1 cellular context compared by ENCODE assay signal in the genomic region with DNA sequence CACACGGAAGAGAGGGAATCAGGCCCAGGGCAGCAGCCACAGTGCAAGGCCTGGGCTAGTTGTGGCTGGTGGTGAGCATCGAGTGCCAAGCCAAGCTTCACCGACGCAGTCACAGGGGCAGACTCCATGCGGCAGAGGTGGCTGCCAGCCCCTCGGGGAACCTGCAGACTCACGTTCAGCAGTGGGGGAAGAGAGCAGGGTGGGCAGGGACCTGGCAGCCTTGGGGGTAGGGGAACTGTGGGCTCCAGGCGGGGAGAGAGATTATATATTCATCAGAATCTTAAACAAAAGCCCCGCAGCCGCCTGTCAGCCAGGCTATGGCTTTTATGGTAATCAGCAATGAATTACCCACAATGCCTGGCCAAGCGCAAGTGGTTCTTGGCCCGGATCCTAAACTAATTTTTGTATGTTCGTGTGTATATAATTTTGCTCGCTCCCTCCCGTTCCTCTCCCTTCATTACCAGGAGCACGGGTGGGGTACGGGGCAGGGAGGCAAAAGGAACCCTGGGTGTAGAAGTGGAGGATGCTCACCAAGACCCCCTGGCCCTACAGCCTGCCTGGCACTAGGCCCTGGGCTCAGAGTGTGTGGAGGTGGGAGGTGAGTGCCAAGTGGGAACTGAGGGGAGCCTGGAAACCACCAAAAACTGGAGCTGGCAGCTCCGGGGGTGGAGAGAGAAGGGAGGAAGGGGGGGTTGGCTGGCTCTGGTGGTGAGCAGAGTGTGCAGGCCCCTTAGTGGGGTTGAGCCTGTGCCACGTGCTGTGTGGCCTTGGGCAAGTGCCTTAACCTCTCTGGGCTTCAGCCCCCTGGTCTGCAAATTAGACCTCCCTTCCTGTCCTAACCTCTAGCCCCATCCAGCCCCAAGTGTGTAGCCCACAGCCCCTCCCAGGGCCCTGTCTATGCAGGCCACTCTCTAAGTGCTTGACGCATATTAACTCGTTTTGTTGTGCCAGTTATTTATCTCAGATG.
TF ChIP-seq lines count a peak whose summit lies in the region.

No MANE protein-coding gene starts in this region.

TF ChIP-seq in K562, 482 proteins besides CTCF, POLR2A, EP300 and RAD21 (continued from another document and continues in another):
- TF ChIP-seq, protein P1, sequence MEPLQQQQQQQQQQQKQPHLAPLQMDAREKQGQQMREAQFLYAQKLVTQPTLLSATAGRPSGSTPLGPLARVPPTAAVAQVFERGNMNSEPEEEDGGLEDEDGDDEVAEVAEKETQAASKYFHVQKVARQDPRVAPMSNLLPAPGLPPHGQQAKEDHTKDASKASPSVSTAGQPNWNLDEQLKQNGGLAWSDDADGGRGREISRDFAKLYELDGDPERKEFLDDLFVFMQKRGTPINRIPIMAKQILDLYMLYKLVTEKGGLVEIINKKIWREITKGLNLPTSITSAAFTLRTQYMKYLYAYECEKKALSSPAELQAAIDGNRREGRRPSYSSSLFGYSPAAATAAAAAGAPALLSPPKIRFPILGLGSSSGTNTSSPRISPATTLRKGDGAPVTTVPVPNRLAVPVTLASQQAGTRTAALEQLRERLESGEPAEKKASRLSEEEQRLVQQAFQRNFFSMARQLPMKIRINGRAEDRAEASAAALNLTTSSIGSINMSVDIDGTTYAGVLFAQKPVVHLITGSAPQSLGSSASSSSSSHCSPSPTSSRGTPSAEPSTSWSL (CRISPR knock-in tag; IDR thresholded peaks at IDR 0.05; ENCODE audit: borderline replicate concordance): no peak
- 0 out of 2 replicates have a peak, but pooled peaks have one; percentile 36 for TF ChIP-seq LCOR (CRISPR knock-in tag; IDR thresholded peaks at IDR 0.05)
- TF ChIP-seq ZFX (CRISPR knock-in tag; IDR thresholded peaks at IDR 0.05): peak; percentile 48
- TF ChIP-seq, protein P2, sequence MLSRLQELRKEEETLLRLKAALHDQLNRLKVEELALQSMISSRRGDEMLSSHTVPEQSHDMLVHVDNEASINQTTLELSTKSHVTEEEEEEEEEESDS (CRISPR knock-in tag; IDR thresholded peaks at IDR 0.05): peak; percentile 86
- TF ChIP-seq, protein P3, sequence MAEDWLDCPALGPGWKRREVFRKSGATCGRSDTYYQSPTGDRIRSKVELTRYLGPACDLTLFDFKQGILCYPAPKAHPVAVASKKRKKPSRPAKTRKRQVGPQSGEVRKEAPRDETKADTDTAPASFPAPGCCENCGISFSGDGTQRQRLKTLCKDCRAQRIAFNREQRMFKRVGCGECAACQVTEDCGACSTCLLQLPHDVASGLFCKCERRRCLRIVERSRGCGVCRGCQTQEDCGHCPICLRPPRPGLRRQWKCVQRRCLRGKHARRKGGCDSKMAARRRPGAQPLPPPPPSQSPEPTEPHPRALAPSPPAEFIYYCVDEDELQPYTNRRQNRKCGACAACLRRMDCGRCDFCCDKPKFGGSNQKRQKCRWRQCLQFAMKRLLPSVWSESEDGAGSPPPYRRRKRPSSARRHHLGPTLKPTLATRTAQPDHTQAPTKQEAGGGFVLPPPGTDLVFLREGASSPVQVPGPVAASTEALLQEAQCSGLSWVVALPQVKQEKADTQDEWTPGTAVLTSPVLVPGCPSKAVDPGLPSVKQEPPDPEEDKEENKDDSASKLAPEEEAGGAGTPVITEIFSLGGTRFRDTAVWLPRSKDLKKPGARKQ (CRISPR knock-in tag; IDR thresholded peaks at IDR 0.05): no peak
- no peak for TF ChIP-seq NR1H2 (CRISPR knock-in tag; IDR thresholded peaks at IDR 0.05)
- TF ChIP-seq, protein P4, sequence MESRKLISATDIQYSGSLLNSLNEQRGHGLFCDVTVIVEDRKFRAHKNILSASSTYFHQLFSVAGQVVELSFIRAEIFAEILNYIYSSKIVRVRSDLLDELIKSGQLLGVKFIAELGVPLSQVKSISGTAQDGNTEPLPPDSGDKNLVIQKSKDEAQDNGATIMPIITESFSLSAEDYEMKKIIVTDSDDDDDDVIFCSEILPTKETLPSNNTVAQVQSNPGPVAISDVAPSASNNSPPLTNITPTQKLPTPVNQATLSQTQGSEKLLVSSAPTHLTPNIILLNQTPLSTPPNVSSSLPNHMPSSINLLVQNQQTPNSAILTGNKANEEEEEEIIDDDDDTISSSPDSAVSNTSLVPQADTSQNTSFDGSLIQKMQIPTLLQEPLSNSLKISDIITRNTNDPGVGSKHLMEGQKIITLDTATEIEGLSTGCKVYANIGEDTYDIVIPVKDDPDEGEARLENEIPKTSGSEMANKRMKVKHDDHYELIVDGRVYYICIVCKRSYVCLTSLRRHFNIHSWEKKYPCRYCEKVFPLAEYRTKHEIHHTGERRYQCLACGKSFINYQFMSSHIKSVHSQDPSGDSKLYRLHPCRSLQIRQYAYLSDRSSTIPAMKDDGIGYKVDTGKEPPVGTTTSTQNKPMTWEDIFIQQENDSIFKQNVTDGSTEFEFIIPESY (CRISPR knock-in tag; IDR thresholded peaks at IDR 0.05): 0 out of 2 replicates have a peak, but pooled peaks have one; percentile 38
- TF ChIP-seq U2AF1 (optimal IDR thresholded peaks at IDR 0.05; ENCODE audit: low read depth, low read length): no peak
- TF ChIP-seq MED1 (CRISPR knock-in tag; IDR thresholded peaks at IDR 0.05; ENCODE audit: borderline replicate concordance): no peak
- no peak for TF ChIP-seq ZFP30 (CRISPR knock-in tag; IDR thresholded peaks at IDR 0.05; ENCODE audit: borderline replicate concordance)
- TF ChIP-seq, protein P5, sequence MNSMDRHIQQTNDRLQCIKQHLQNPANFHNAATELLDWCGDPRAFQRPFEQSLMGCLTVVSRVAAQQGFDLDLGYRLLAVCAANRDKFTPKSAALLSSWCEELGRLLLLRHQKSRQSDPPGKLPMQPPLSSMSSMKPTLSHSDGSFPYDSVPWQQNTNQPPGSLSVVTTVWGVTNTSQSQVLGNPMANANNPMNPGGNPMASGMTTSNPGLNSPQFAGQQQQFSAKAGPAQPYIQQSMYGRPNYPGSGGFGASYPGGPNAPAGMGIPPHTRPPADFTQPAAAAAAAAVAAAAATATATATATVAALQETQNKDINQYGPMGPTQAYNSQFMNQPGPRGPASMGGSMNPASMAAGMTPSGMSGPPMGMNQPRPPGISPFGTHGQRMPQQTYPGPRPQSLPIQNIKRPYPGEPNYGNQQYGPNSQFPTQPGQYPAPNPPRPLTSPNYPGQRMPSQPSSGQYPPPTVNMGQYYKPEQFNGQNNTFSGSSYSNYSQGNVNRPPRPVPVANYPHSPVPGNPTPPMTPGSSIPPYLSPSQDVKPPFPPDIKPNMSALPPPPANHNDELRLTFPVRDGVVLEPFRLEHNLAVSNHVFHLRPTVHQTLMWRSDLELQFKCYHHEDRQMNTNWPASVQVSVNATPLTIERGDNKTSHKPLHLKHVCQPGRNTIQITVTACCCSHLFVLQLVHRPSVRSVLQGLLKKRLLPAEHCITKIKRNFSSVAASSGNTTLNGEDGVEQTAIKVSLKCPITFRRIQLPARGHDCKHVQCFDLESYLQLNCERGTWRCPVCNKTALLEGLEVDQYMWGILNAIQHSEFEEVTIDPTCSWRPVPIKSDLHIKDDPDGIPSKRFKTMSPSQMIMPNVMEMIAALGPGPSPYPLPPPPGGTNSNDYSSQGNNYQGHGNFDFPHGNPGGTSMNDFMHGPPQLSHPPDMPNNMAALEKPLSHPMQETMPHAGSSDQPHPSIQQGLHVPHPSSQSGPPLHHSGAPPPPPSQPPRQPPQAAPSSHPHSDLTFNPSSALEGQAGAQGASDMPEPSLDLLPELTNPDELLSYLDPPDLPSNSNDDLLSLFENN (IDR thresholded peaks at IDR 0.05; ENCODE audit: low read depth in 2 of 2, low read length in 2 of 2): peak in 1 of 2 experiments; percentile 90; a peak in 2 of 4 replicates
- TF ChIP-seq, protein P6, sequence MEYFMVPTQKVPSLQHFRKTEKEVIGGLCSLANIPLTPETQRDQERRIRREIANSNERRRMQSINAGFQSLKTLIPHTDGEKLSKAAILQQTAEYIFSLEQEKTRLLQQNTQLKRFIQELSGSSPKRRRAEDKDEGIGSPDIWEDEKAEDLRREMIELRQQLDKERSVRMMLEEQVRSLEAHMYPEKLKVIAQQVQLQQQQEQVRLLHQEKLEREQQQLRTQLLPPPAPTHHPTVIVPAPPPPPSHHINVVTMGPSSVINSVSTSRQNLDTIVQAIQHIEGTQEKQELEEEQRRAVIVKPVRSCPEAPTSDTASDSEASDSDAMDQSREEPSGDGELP (CRISPR knock-in tag; IDR thresholded peaks at IDR 0.05; ENCODE audit: borderline replicate concordance): peak; percentile 50
- no peak for TF ChIP-seq PHF20 (IDR thresholded peaks at IDR 0.05; ENCODE audit: partially characterized antibody)
- peak; percentile 94 for TF ChIP-seq ZFP36 (IDR thresholded peaks at IDR 0.05; ENCODE audit: low read depth, low read length, partially characterized antibody)
- peak; percentile 98 for TF ChIP-seq ILF3 (IDR thresholded peaks at IDR 0.05; ENCODE audit: borderline replicate concordance)
- TF ChIP-seq MCM3 (IDR thresholded peaks at IDR 0.05): no peak
- peak; percentile 94 for TF ChIP-seq ZBED1 (IDR thresholded peaks at IDR 0.05)
- TF ChIP-seq TBL1XR1 (IDR thresholded peaks at IDR 0.05; ENCODE audit: low read length in 2 of 2): peak; percentile 57 to 81; a peak in 3 of 4 replicates
- TF ChIP-seq, protein P7, sequence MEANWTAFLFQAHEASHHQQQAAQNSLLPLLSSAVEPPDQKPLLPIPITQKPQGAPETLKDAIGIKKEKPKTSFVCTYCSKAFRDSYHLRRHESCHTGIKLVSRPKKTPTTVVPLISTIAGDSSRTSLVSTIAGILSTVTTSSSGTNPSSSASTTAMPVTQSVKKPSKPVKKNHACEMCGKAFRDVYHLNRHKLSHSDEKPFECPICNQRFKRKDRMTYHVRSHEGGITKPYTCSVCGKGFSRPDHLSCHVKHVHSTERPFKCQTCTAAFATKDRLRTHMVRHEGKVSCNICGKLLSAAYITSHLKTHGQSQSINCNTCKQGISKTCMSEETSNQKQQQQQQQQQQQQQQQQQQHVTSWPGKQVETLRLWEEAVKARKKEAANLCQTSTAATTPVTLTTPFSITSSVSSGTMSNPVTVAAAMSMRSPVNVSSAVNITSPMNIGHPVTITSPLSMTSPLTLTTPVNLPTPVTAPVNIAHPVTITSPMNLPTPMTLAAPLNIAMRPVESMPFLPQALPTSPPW (CRISPR knock-in tag; IDR thresholded peaks at IDR 0.05): peak; percentile 81
- no peak for TF ChIP-seq ESRRA (IDR thresholded peaks at IDR 0.05; ENCODE audit: borderline replicate concordance, low read depth)
- TF ChIP-seq DIDO1 (tag; IDR thresholded peaks at IDR 0.05; ENCODE audit: low read depth): no peak
- no peak for TF ChIP-seq RBM34 (IDR thresholded peaks at IDR 0.05; ENCODE audit: borderline replicate concordance, insufficient read depth, low read length)
- TF ChIP-seq PHB2 (IDR thresholded peaks at IDR 0.05; ENCODE audit: low read depth): no peak
- peak; percentile 94 for TF ChIP-seq RBM25 (IDR thresholded peaks at IDR 0.05; ENCODE audit: low read depth, low read length, severe bottlenecking)
- no peak for TF ChIP-seq ZNF184 (CRISPR knock-in tag; IDR thresholded peaks at IDR 0.05)
- TF ChIP-seq, protein P8, sequence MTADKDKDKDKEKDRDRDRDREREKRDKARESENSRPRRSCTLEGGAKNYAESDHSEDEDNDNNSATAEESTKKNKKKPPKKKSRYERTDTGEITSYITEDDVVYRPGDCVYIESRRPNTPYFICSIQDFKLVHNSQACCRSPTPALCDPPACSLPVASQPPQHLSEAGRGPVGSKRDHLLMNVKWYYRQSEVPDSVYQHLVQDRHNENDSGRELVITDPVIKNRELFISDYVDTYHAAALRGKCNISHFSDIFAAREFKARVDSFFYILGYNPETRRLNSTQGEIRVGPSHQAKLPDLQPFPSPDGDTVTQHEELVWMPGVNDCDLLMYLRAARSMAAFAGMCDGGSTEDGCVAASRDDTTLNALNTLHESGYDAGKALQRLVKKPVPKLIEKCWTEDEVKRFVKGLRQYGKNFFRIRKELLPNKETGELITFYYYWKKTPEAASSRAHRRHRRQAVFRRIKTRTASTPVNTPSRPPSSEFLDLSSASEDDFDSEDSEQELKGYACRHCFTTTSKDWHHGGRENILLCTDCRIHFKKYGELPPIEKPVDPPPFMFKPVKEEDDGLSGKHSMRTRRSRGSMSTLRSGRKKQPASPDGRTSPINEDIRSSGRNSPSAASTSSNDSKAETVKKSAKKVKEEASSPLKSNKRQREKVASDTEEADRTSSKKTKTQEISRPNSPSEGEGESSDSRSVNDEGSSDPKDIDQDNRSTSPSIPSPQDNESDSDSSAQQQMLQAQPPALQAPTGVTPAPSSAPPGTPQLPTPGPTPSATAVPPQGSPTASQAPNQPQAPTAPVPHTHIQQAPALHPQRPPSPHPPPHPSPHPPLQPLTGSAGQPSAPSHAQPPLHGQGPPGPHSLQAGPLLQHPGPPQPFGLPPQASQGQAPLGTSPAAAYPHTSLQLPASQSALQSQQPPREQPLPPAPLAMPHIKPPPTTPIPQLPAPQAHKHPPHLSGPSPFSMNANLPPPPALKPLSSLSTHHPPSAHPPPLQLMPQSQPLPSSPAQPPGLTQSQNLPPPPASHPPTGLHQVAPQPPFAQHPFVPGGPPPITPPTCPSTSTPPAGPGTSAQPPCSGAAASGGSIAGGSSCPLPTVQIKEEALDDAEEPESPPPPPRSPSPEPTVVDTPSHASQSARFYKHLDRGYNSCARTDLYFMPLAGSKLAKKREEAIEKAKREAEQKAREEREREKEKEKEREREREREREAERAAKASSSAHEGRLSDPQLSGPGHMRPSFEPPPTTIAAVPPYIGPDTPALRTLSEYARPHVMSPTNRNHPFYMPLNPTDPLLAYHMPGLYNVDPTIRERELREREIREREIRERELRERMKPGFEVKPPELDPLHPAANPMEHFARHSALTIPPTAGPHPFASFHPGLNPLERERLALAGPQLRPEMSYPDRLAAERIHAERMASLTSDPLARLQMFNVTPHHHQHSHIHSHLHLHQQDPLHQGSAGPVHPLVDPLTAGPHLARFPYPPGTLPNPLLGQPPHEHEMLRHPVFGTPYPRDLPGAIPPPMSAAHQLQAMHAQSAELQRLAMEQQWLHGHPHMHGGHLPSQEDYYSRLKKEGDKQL (CRISPR knock-in tag; IDR thresholded peaks at IDR 0.05; ENCODE audit: borderline replicate concordance): no peak
- TF ChIP-seq DPF2 (IDR thresholded peaks at IDR 0.05): no peak
- TF ChIP-seq, protein P9, sequence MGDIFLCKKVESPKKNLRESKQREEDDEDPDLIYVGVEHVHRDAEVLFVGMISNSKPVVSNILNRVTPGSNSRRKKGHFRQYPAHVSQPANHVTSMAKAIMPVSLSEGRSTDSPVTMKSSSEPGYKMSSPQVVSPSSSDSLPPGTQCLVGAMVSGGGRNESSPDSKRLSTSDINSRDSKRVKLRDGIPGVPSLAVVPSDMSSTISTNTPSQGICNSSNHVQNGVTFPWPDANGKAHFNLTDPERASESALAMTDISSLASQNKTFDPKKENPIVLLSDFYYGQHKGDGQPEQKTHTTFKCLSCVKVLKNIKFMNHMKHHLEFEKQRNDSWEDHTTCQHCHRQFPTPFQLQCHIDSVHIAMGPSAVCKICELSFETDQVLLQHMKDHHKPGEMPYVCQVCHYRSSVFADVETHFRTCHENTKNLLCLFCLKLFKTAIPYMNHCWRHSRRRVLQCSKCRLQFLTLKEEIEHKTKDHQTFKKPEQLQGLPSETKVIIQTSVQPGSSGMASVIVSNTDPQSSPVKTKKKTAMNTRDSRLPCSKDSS (IDR thresholded peaks at IDR 0.05; ENCODE audit: low read depth, partially characterized antibody): no peak
- no peak for TF ChIP-seq ZKSCAN8 (CRISPR knock-in tag; IDR thresholded peaks at IDR 0.05)
- TF ChIP-seq JUNB (CRISPR knock-in tag; conservative IDR thresholded peaks at IDR 0.05): no peak
- no peak for TF ChIP-seq NEUROD1 (IDR thresholded peaks at IDR 0.05; ENCODE audit: borderline replicate concordance, low read depth, low read length, partially characterized antibody)
- 0 out of 2 replicates have a peak, but pooled peaks have one; percentile 45 for TF ChIP-seq HDAC2 (IDR thresholded peaks at IDR 0.05)
- no peak for TF ChIP-seq PYGO2 (tag; IDR thresholded peaks at IDR 0.05)
- TF ChIP-seq ZNF197 (CRISPR knock-in tag; IDR thresholded peaks at IDR 0.05; ENCODE audit: low read depth): no peak
- no peak for TF ChIP-seq NELFE (IDR thresholded peaks at IDR 0.05; ENCODE audit: insufficient read depth, insufficient read length)
- TF ChIP-seq, protein P10, sequence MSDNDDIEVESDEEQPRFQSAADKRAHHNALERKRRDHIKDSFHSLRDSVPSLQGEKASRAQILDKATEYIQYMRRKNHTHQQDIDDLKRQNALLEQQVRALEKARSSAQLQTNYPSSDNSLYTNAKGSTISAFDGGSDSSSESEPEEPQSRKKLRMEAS (CRISPR knock-in tag; IDR thresholded peaks at IDR 0.05): no peak
- no peak for TF ChIP-seq ZNF384 (IDR thresholded peaks at IDR 0.05; ENCODE audit: low read depth, low read length)
